8 cellular contexts compared by ENCODE assay signal in the genomic region with DNA sequence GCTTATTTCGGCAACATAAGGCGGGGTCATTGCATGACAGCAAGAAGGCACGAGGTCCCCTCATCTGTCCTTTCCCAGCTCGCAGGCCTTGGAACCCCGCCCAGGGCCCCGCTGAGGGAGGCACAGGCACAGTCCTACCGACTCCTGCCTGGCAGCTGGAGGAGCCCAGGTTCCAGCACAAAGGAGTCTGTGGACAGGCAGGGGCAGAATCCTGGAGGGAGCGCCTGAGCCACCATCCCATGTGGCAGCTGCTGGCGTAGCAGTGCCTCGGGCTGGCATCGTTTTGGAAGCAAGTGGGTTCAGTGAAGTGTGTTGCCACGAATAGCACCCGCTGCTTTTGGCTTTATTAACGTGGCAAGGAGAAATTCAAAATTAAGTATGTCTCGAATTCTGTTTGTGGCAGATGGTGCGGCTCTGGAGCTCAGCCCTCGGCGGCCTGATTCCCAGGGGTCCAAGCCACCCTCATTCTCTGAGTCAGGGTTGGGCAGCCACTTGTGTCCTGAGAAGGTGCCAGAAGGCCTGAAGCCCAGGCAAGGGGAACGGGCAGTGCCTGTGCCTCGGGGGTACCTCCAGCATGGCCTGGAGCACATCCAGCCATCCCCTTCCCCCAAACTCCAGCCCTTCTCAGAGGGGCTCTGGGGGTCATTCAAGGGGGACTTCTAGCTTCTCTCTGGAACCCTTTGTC. TPM values are rescaled to one million over a fixed set of nuclear protein-coding genes. Genes with fewer than 3 reads are reported as not detected.
DNase-seq lines count a peak whose midpoint lies in the region; ATAC-seq and TF ChIP-seq lines count a peak whose summit lies in the region.

No MANE protein-coding gene starts in this region.

- no peaks in the 10 kb centered on the region for H3K27me3 ChIP-seq in heart right ventricle

- WGBS in heart right ventricle, 2 donors: 45 to 55% methylated on average over 20 of the region's 20 CpGs

- no peak overlapping the region for H3K4me3 ChIP-seq in heart right ventricle

- H3K27ac ChIP-seq in heart right ventricle: peak overlapping the region; percentile 72 to 90 (median 82)

- DNase-seq in Daoy (ENCODE audit: low read depth) (peak; percentile 20), heart right ventricle (peak; percentile 81 to 83), retina (peak; percentile 39), GOT3 (lab: John Stamatoyannopoulos, UW) (no peak), activated gamma-delta T cell (lab: John Stamatoyannopoulos, UW) (no peak), NCI-H510A (lab: John Stamatoyannopoulos, UW) (no peak)
- no peak for DNase-seq in stimulated activated CD4-positive, alpha-beta T cell treated with anti-CD3 and anti-CD28 coated beads, Interleukin-2, amount 100 ng/mL, for 48 hours

- no peaks in the 10 kb centered on the region for H3K9me3 ChIP-seq in heart right ventricle

- peak; percentile 6; the same call in 1 of the 3 replicates for ATAC-seq in SK-N-SH treated with all-trans-retinoic acid at 6 μM for 48 hours
- ATAC-seq in heart right ventricle: peak; percentile 48 to 82 (median 74)

- TF ChIP-seq CTCF in heart right ventricle (IDR thresholded peaks at IDR 0.05): peak in 1 of 9 donors; percentile 15

- peaks cover 5 to 58% (median 33%) of the 10 kb centered on the region in 9 donors for H3K4me1 ChIP-seq in heart right ventricle

- intact Hi-C loops in heart right ventricle (cut with DNase I): loop anchor here in 1 of 10 donors (2.0 kb wide), 1 partner anchor 76 kb away; no protein-coding TSS in a partner anchor

- H3K36me3 ChIP-seq in heart right ventricle: peaks cover 0 to 88% (median 35%) of the 10 kb centered on the region in 9 donors

TF ChIP-seq in SK-N-SH treated with all-trans-retinoic acid at 6 μM for 48 hours, 23 proteins besides CTCF, POLR2A, EP300 and RAD21:
- TF ChIP-seq ZC3H10 (CRISPR knock-in tag; IDR thresholded peaks at IDR 0.05) (no peak), ZFP30 (CRISPR knock-in tag; IDR thresholded peaks at IDR 0.05) (no peak)

RNA-seq across cellular contexts. Expression of gene SLC8B1, which starts 35.9 kb away (rescaled TPM):
- total RNA-seq in Daoy (2014; rRNA removed; shearing (Covaris generic)): 13.4 and 16.4 TPM in 2 replicates
- 10 to 100 TPM in 6 of 10 donors, 1 to 10 TPM in 4; 7.2 to 15.0 (median 11.9) TPM for total RNA-seq in heart right ventricle
- polyA plus RNA-seq in heart right ventricle: 10 to 100 TPM in 1 of 2 donors, 1 to 10 TPM in 1; 8.0 to 16.9 TPM

RNA-seq across cellular contexts. Expression of gene PLBD2, which starts 59.4 kb away (rescaled TPM):
- total RNA-seq in Daoy (2014; rRNA removed; shearing (Covaris generic)): 6.1 and 22.2 TPM in 2 replicates
- total RNA-seq in heart right ventricle: 10 to 100 TPM; 24.7 to 53.9 (median 36.1) TPM
- 10 to 100 TPM; 13.0 to 20.0 TPM for polyA plus RNA-seq in heart right ventricle

Comparison
In these comparisons a context has a peak if more than half of its experiments do, and no peak if none do; other contexts are left out.
1. DNase-seq: peak in Daoy (single experiment), heart right ventricle (2 of 2) and retina (single experiment); none in GOT3 (single experiment), activated gamma-delta T cell (single experiment), NCI-H510A (single experiment) and stimulated activated CD4-positive, alpha-beta T cell treated with anti-CD3 and anti-CD28 coated beads, Interleukin-2, amount 100 ng/mL, for 48 hours (0 of 2).